ENCODE assay signal across 1 cellular context in genomic region chr12:49288412-49288853, GRCh38.
A peak's percentile ranks its signal among the peaks of the same experiment; 100 is the strongest.
TF ChIP-seq lines count a peak whose summit lies in the region.

No MANE protein-coding gene starts in this region.

TF ChIP-seq in H1, 55 proteins besides CTCF, POLR2A, EP300 and RAD21:
- TF ChIP-seq KDM5A (IDR thresholded peaks at IDR 0.05; ENCODE audit: low read length) (no peak), ATF2 (IDR thresholded peaks at IDR 0.05; ENCODE audit: low read length) (0 out of 2 replicates have a peak, but pooled peaks have one; percentile 45), KDM1A (IDR thresholded peaks at IDR 0.05; ENCODE audit: borderline replicate concordance, low read length) (peak; percentile 96), TBP (IDR thresholded peaks at IDR 0.05; ENCODE audit: low read depth, low read length) (no peak), TAF7 (optimal IDR thresholded peaks at IDR 0.05; ENCODE audit: borderline replicate concordance, low read depth, low read length) (no peak), CREB1 (IDR thresholded peaks at IDR 0.05) (peak; percentile 91), JUND (IDR thresholded peaks at IDR 0.05; ENCODE audit: low read length) (peak; percentile 58; the same call in 1 of the 2 replicates)
